Comparison of ENCODE assay signal across 9 cellular contexts in genomic region chr17:81037026-81037782, GRCh38. TPM values are rescaled to one million over a fixed set of nuclear protein-coding genes. Genes with fewer than 3 reads are reported as not detected.
DNase-seq lines count a peak whose midpoint lies in the region; ATAC-seq and TF ChIP-seq lines count a peak whose summit lies in the region.
"Had no signal": no experiment of that assay in that cellular context is flagged by ENCODE, and none has a peak within 500 bp of the region (broad histone marks: within the 10 kb centered on the region; RNA-seq: fewer than 3 reads in every experiment).

No MANE protein-coding gene starts in this region.

- no peaks in the 10 kb centered on the region for H3K9me3 Mint-ChIP-seq in neural crest cell

- peaks cover 52% of the 10 kb centered on the region for H3K4me1 Mint-ChIP-seq in neural crest cell

- ATAC-seq in RWPE2 (ENCODE audit: low read depth) (0 out of 3 replicates have a peak, but pooled peaks have one; percentile 8), foreskin keratinocyte (no peak), GM21526 (IDR thresholded peaks at IDR 0.05; ENCODE audit: low FRiP score, unreplicated experiment) (no peak), HG03175 (IDR thresholded peaks at IDR 0.05; ENCODE audit: unreplicated experiment) (no peak), GM19467 (IDR thresholded peaks at IDR 0.05; ENCODE audit: unreplicated experiment) (no peak)

- no peaks in the 10 kb centered on the region for H3K9me3 ChIP-seq in RWPE2 (ENCODE audit: severe bottlenecking)

- POLR2A ChIA-PET in AG04449 (lab: Yijun Ruan, JAX) = interaction anchor here (1.3 kb wide), 2 partner anchors 28 to 58 kb away, joined by 5 read pairs; no protein-coding TSS in a partner anchor

- no peak overlapping the region for H3K27ac Mint-ChIP-seq in neural crest cell (ENCODE audit: unreplicated experiment)

- peaks cover 32% of the 10 kb centered on the region for H3K36me3 ChIP-seq in RWPE2 (ENCODE audit: low read depth)

- H3K36me3 Mint-ChIP-seq in neural crest cell (ENCODE audit: low read depth) = no peaks in the 10 kb centered on the region

- H3K4me3 ChIP-seq in AG04449 (ENCODE audit: low read depth, low read length) (peak overlapping the region; percentile 0), RWPE2 (ENCODE audit: severe bottlenecking) (peak overlapping the region; percentile 88)

- H3K27me3 Mint-ChIP-seq in neural crest cell (ENCODE audit: low read depth) = no peaks in the 10 kb centered on the region

- no peak for DNase-seq in AG04449 (ENCODE audit: low read depth, low spot score)
- DNase-seq in RWPE2 (ENCODE audit: low spot score) = no peak
- no peak for DNase-seq in foreskin keratinocyte
- no peak for DNase-seq in neural crest cell (ENCODE audit: low read depth, low spot score)
- DNase-seq in germinal center (ENCODE audit: low spot score) = no peak
- DNase-seq: stimulated activated CD4-positive, alpha-beta T cell treated with anti-CD3 and anti-CD28 coated beads, Interleukin-15, amount 100 ng/mL, for 24 hours had no signal

- peak overlapping the region; percentile 97 for H3K4me3 Mint-ChIP-seq in neural crest cell

- CTCF ChIA-PET in AG04449 (lab: Yijun Ruan, JAX) = interaction anchor here (0.8 to 2.6 kb wide), 6 partner anchors 8 to 67 kb away, joined by 3 to 17 read pairs (median 9); no protein-coding TSS in a partner anchor

- H3K27me3 ChIP-seq in RWPE2 (ENCODE audit: insufficient read depth, poor library complexity, severe bottlenecking) (no peaks in the 10 kb centered on the region), foreskin keratinocyte (no peaks in the 10 kb centered on the region)

- TF ChIP-seq CTCF in AG04449 (IDR thresholded peaks at IDR 0.05; ENCODE audit: insufficient read depth, low read length, missing control alignments) (no peak), RWPE2 (IDR thresholded peaks at IDR 0.05; ENCODE audit: poor library complexity, severe bottlenecking) (no peak), foreskin keratinocyte (conservative IDR thresholded peaks at IDR 0.05) (no peak), neural crest cell (conservative IDR thresholded peaks at IDR 0.05) (no peak)

- peak overlapping the region; percentile 89 for H3K27ac ChIP-seq in RWPE2 (ENCODE audit: poor library complexity, severe bottlenecking)
- H3K27ac ChIP-seq in foreskin keratinocyte = peak overlapping the region; percentile 85

- H3K4me1 ChIP-seq in RWPE2 (ENCODE audit: insufficient read depth, poor library complexity, severe bottlenecking) = peaks cover 52% of the 10 kb centered on the region
- H3K4me1 ChIP-seq in foreskin keratinocyte = peaks cover 21% of the 10 kb centered on the region

RNA-seq across cellular contexts. Expression of gene BAIAP2, which starts 2.3 kb away (rescaled TPM):
- total RNA-seq in foreskin keratinocyte (104 and 106 TPM in 2 replicates), neural crest cell (47.5 and 53.6 TPM in 2 replicates)
- polyA plus RNA-seq in foreskin keratinocyte = 117 and 118 TPM in 2 replicates

RNA-seq across cellular contexts. Expression of gene CHMP6, which starts 45.6 kb away (rescaled TPM):
- total RNA-seq in foreskin keratinocyte (26.1 and 27.1 TPM in 2 replicates), neural crest cell (32.7 and 33.2 TPM in 2 replicates)
- polyA plus RNA-seq in foreskin keratinocyte = 41.1 and 43.9 TPM in 2 replicates
